10 cellular contexts compared by ENCODE assay signal in the genomic region with DNA sequence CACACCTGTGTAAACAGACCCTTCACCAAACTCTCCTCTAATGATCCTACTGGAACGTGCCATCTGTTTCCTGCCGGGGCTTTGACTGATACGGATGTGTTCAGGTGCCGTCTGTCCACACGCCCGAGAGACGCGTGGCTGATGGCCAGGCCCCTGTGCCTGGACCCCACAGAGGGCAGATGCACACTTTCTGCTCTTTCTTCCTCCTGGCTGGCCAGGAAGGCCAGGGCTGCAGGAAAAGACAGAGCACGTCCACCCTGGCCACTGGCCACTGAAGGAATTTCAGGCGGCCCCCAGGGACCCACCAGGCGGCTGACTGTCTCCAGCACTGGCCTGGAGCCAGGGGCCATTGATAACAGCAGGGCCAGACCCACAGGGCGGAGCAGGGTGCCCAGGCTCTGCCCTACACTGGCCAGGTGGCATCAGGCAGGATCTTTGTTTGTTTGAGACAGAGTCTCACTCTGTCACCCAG. TPM values are rescaled to one million over a fixed set of nuclear protein-coding genes. Genes with fewer than 3 reads are reported as not detected.
A peak's percentile ranks its signal among the peaks of the same experiment; 100 is the strongest.
DNase-seq lines count a peak whose midpoint lies in the region; ATAC-seq, FAIRE-seq and TF ChIP-seq lines count a peak whose summit lies in the region.
"Had no signal": no experiment of that assay in that cellular context is flagged by ENCODE, and none has a peak within 500 bp of the region (broad histone marks: within the 10 kb centered on the region; RNA-seq: fewer than 3 reads in every experiment).

No MANE protein-coding gene starts in this region.

- WGBS in pancreas, 2 donors, result 9 to 17% methylated on average over 12 of the region's 12 CpGs

- no peak overlapping the region for H3K4me3 ChIP-seq in fibroblast of the aortic adventitia (ENCODE audit: low read depth, low read length)
- no peak overlapping the region for H3K4me3 ChIP-seq in pancreas
- H3K4me3 ChIP-seq in foreskin fibroblast (ENCODE audit: low read depth in 1 of 2, low read length in 2 of 2), result no peak overlapping the region
- no peak overlapping the region for H3K4me3 ChIP-seq in MG63
- H3K4me3 ChIP-seq: PC-9 had no signal

- peaks cover 0 to 10% (median 0%) of the 10 kb centered on the region in 3 donors for H3K4me1 ChIP-seq in pancreas

- TF ChIP-seq CTCF in fibroblast of the aortic adventitia (IDR thresholded peaks at IDR 0.05; ENCODE audit: insufficient read depth, low read length) (no peak), pancreas (IDR thresholded peaks at IDR 0.05) (no peak), foreskin fibroblast (IDR thresholded peaks at IDR 0.05; ENCODE audit: low read depth, low read length) (no peak)

- H3K27me3 ChIP-seq in pancreas (no peaks in the 10 kb centered on the region), MG63 (no peaks in the 10 kb centered on the region)

- peak; percentile 47 for DNase-seq in Daoy (ENCODE audit: low read depth)
- DNase-seq in NCI-H524 treated with DMSO at 0.1 percent for 48 hours (lab: John Stamatoyannopoulos, UW), result peak; percentile 91
- DNase-seq in fibroblast of the aortic adventitia (ENCODE audit: low read depth), result peak; percentile 39
- DNase-seq in pancreas, result peak in 4 of 6 donors; percentile 17 to 70 (median 48)
- DNase-seq in foreskin fibroblast, result no peak
- no peak for DNase-seq in MG63
- no peak for DNase-seq in HuH-7.5 (ENCODE audit: low spot score)
- DNase-seq: activated CD4-positive, alpha-beta T cell treated with anti-CD3 and anti-CD28 coated beads for 36 hours; PC-9 had no signal

- FAIRE-seq in pancreas (lab: Jason Lieb, UNC), result no peak

- intact Hi-C loops in pancreas (cut with DNase I), result no loop called here

- H3K9me3 ChIP-seq in pancreas (no peaks in the 10 kb centered on the region), MG63 (no peaks in the 10 kb centered on the region)

- H3K27ac ChIP-seq in pancreas, result peak overlapping the region; percentile 29 to 52 (median 40)
- H3K27ac ChIP-seq: PC-9 had no signal

- peak; percentile 17 to 68 (median 52) for ATAC-seq in pancreas
- no peak for ATAC-seq in GM19463 (IDR thresholded peaks at IDR 0.05; ENCODE audit: unreplicated experiment)
- ATAC-seq: activated CD4-positive, alpha-beta T cell treated with anti-CD3 and anti-CD28 coated beads for 36 hours had no signal

- no peaks in the 10 kb centered on the region for H3K36me3 ChIP-seq in pancreas
- H3K36me3 ChIP-seq in MG63, result peaks cover 8% of the 10 kb centered on the region

RNA-seq across cellular contexts. Expression of a gene that starts 3.6 kb away (rescaled TPM):
- 2.6 and 4.1 TPM in 2 replicates for total RNA-seq in Daoy (2014; rRNA removed; shearing (Covaris generic))
- total RNA-seq in fibroblast of the aortic adventitia (ENCODE audit: low replicate concordance), result 15.8 and 62.0 TPM in 2 replicates
- 10 to 100 TPM in 5 of 6 donors, 1 to 10 TPM in 1; 9.7 to 42.4 (median 13.6) TPM for total RNA-seq in pancreas
- polyA plus RNA-seq in pancreas, result 10 to 100 TPM; 25.8 to 32.9 TPM
- 12.9 and 14.0 TPM in 2 replicates for total RNA-seq in MG63 (2014; rRNA removed; shearing (Covaris generic); ENCODE audit: low replicate concordance)

RNA-seq across cellular contexts. Expression of a gene that starts 19.4 kb away (rescaled TPM):
- 37.5 and 73.4 TPM in 2 replicates for total RNA-seq in Daoy (2014; rRNA removed; shearing (Covaris generic))
- total RNA-seq in fibroblast of the aortic adventitia (ENCODE audit: low replicate concordance) (75.6 and 121 TPM in 2 replicates), pancreas (10 to 100 TPM in 4 of 6 donors, 1 to 10 TPM in 2; 8.9 to 18.3 (median 15.2) TPM)
- polyA plus RNA-seq in pancreas, result 10 to 100 TPM; 49.5 to 81.7 TPM
- total RNA-seq in MG63 (2014; rRNA removed; shearing (Covaris generic); ENCODE audit: low replicate concordance), result 36.6 and 69.0 TPM in 2 replicates

RNA-seq across cellular contexts. Expression of a gene that starts 41.3 kb away (rescaled TPM):
- total RNA-seq in Daoy (2014; rRNA removed; shearing (Covaris generic)), result 11.3 and 12.7 TPM in 2 replicates
- total RNA-seq in fibroblast of the aortic adventitia (ENCODE audit: low replicate concordance), result 26.5 and 85.0 TPM in 2 replicates
- 10 to 100 TPM; 20.7 to 31.1 (median 26.0) TPM for total RNA-seq in pancreas
- polyA plus RNA-seq in pancreas, result 10 to 100 TPM; 30.6 to 35.7 TPM
- total RNA-seq in MG63 (2014; rRNA removed; shearing (Covaris generic); ENCODE audit: low replicate concordance), result 40.5 and 47.3 TPM in 2 replicates

RNA-seq across cellular contexts. Expression of a gene that starts 55.4 kb away (rescaled TPM):
- total RNA-seq in Daoy (2014; rRNA removed; shearing (Covaris generic)), result 117 and 120 TPM in 2 replicates
- total RNA-seq in fibroblast of the aortic adventitia (ENCODE audit: low replicate concordance), result 33.9 and 61.5 TPM in 2 replicates
- 10 to 100 TPM; 27.0 to 41.3 (median 34.3) TPM for total RNA-seq in pancreas
- polyA plus RNA-seq in pancreas, result 10 to 100 TPM; 57.1 to 85.3 TPM
- total RNA-seq in MG63 (2014; rRNA removed; shearing (Covaris generic); ENCODE audit: low replicate concordance), result 100 and 115 TPM in 2 replicates

RNA-seq across cellular contexts. Expression of a gene that starts 58.8 kb away (rescaled TPM):
- 29.1 and 78.4 TPM in 2 replicates for total RNA-seq in Daoy (2014; rRNA removed; shearing (Covaris generic))
- total RNA-seq in fibroblast of the aortic adventitia (ENCODE audit: low replicate concordance) (24.4 and 37.1 TPM in 2 replicates), pancreas (10 to 100 TPM; 25.9 to 66.6 (median 41.3) TPM)
- polyA plus RNA-seq in pancreas, result 10 to 100 TPM; 22.2 to 27.7 TPM
- 4.7 and 26.9 TPM in 2 replicates for total RNA-seq in MG63 (2014; rRNA removed; shearing (Covaris generic); ENCODE audit: low replicate concordance)

Comparison
In these comparisons a context has a peak if more than half of its experiments do, and no peak if none do; other contexts are left out.
1. DNase-seq: peak in Daoy (single experiment), NCI-H524 treated with DMSO at 0.1 percent for 48 hours (single experiment), fibroblast of the aortic adventitia (single experiment) and pancreas (4 of 6); none in foreskin fibroblast (0 of 2), MG63 (single experiment) and HuH-7.5 (single experiment).